Comparison of ENCODE assay signal across 9 cellular contexts in genomic region chr19:3186891-3187661, GRCh38. TPM values are rescaled to one million over a fixed set of nuclear protein-coding genes. Genes with fewer than 3 reads are reported as not detected.
DNase-seq lines count a peak whose midpoint lies in the region; ATAC-seq, FAIRE-seq and TF ChIP-seq lines count a peak whose summit lies in the region.
"Had no signal": no experiment of that assay in that cellular context is flagged by ENCODE, and none has a peak within 500 bp of the region (broad histone marks: within the 10 kb centered on the region; RNA-seq: fewer than 3 reads in every experiment).

No MANE protein-coding gene starts in this region.

- H3K27me3 ChIP-seq in suprapubic skin: no peaks in the 10 kb centered on the region

- no peaks in the 10 kb centered on the region for H3K9me3 Mint-ChIP-seq in activated CD4-positive, alpha-beta T cell treated with anti-CD3 and anti-CD28 coated beads, Interleukin-2, amount 10 ng/mL, durations not matched to agents 7 days and 5 days
- H3K9me3 Mint-ChIP-seq in activated naive CD8-positive, alpha-beta T cell treated with anti-CD3 and anti-CD28 coated beads for 36 hours: no peaks in the 10 kb centered on the region

- no peak for ATAC-seq in GM21447 (IDR thresholded peaks at IDR 0.05; ENCODE audit: unreplicated experiment)

- no peak for FAIRE-seq in kidney (lab: Jason Lieb, UNC)

- no peaks in the 10 kb centered on the region for H3K27me3 Mint-ChIP-seq in activated CD4-positive, alpha-beta T cell treated with anti-CD3 and anti-CD28 coated beads, Interleukin-2, amount 10 ng/mL, durations not matched to agents 7 days and 5 days
- no peaks in the 10 kb centered on the region for H3K27me3 Mint-ChIP-seq in activated naive CD8-positive, alpha-beta T cell treated with anti-CD3 and anti-CD28 coated beads for 36 hours

- intact Hi-C loops in kidney (cut with DNase I): no loop called here

- H3K4me3 Mint-ChIP-seq in activated CD4-positive, alpha-beta T cell treated with anti-CD3 and anti-CD28 coated beads, Interleukin-2, amount 10 ng/mL, durations not matched to agents 7 days and 5 days: peak overlapping the region; percentile 88
- H3K4me3 Mint-ChIP-seq in activated naive CD8-positive, alpha-beta T cell treated with anti-CD3 and anti-CD28 coated beads for 36 hours: peak overlapping the region; percentile 89

- 71% methylated on average over 23 of the region's 23 CpGs for WGBS in suprapubic skin

- H3K27ac Mint-ChIP-seq in activated CD4-positive, alpha-beta T cell treated with anti-CD3 and anti-CD28 coated beads, Interleukin-2, amount 10 ng/mL, durations not matched to agents 7 days and 5 days: peak overlapping the region; percentile 89
- H3K27ac Mint-ChIP-seq in activated naive CD8-positive, alpha-beta T cell treated with anti-CD3 and anti-CD28 coated beads for 36 hours: peak overlapping the region; percentile 64

- no peak for TF ChIP-seq EP300 in suprapubic skin (IDR thresholded peaks at IDR 0.05)

- no peak for DNase-seq in activated CD4-positive, alpha-beta T cell treated with anti-CD3 and anti-CD28 coated beads, Interleukin-2, amount 10 ng/mL, durations not matched to agents 7 days and 5 days
- no peak for DNase-seq in activated CD4-positive, alpha-beta T cell treated with anti-CD3 and anti-CD28 coated beads for 48 hours
- no peak for DNase-seq in activated naive CD8-positive, alpha-beta T cell treated with anti-CD3 and anti-CD28 coated beads for 36 hours
- DNase-seq in kidney: peak; percentile 67
- DNase-seq in suprapubic skin (ENCODE audit: low spot score in 2 of 2): no peak
- no peak for DNase-seq in NOMO-1 treated with DMSO at 0.1 percent for 48 hours (lab: John Stamatoyannopoulos, UW; ENCODE audit: unreplicated experiment)
- DNase-seq in amniotic stem cell (lab: John Stamatoyannopoulos, UW): no peak
- DNase-seq: COR-L47 had no signal

- H3K9me3 ChIP-seq in kidney (ENCODE audit: control insufficient read depth in 1 of 2, low read length in 2 of 2) (no peaks in the 10 kb centered on the region), suprapubic skin (no peaks in the 10 kb centered on the region)

- CTCF ChIA-PET in activated CD4-positive, alpha-beta T cell treated with anti-CD3 and anti-CD28 coated beads, Interleukin-2, amount 10 ng/mL, durations not matched to agents 7 days and 5 days (lab: Charles Lee): interaction anchor here (0.6 kb wide), 1 partner anchor 513 kb away, joined by 3 read pairs; no protein-coding TSS in a partner anchor

- peak overlapping the region; percentile 58 to 79 for H3K9ac ChIP-seq in kidney (ENCODE audit: low read length in 2 of 2)

- H3K4me1 ChIP-seq in kidney (ENCODE audit: control insufficient read depth in 1 of 2, insufficient read depth in 1 of 2, low read depth in 1 of 2, low read length in 2 of 2) (peaks cover 0 to 13% of the 10 kb centered on the region in 2 donors), suprapubic skin (peaks cover 33% of the 10 kb centered on the region)

- H3K36me3 ChIP-seq in kidney (ENCODE audit: control insufficient read depth in 1 of 2, insufficient read depth in 2 of 2, low read length in 2 of 2) (no peaks in the 10 kb centered on the region), suprapubic skin (no peaks in the 10 kb centered on the region)

- peaks cover 57% of the 10 kb centered on the region for H3K4me1 Mint-ChIP-seq in activated CD4-positive, alpha-beta T cell treated with anti-CD3 and anti-CD28 coated beads, Interleukin-2, amount 10 ng/mL, durations not matched to agents 7 days and 5 days
- H3K4me1 Mint-ChIP-seq in activated naive CD8-positive, alpha-beta T cell treated with anti-CD3 and anti-CD28 coated beads for 36 hours: peaks cover 49% of the 10 kb centered on the region

- TF ChIP-seq CTCF in kidney (IDR thresholded peaks at IDR 0.05; ENCODE audit: borderline replicate concordance, extremely low read depth, insufficient read depth): no peak
- TF ChIP-seq CTCF in suprapubic skin (IDR thresholded peaks at IDR 0.05): no peak

- H3K4me3 ChIP-seq in kidney (ENCODE audit: low read length in 2 of 2): peak overlapping the region; percentile 73 to 76
- peak overlapping the region; percentile 91 for H3K4me3 ChIP-seq in suprapubic skin

- POLR2A ChIA-PET in activated CD4-positive, alpha-beta T cell treated with anti-CD3 and anti-CD28 coated beads, Interleukin-2, amount 10 ng/mL, durations not matched to agents 7 days and 5 days (lab: Charles Lee): interaction anchor here (0.6 kb wide), 1 partner anchor 1380 kb away, joined by 3 read pairs; no protein-coding TSS in a partner anchor

- H3K27ac ChIP-seq in kidney (ENCODE audit: low read depth in 2 of 2, low read length in 2 of 2) (no peak overlapping the region), suprapubic skin (no peak overlapping the region)

- TF ChIP-seq POLR2A in suprapubic skin (IDR thresholded peaks at IDR 0.05): no peak

- peaks cover 27% of the 10 kb centered on the region for H3K36me3 Mint-ChIP-seq in activated CD4-positive, alpha-beta T cell treated with anti-CD3 and anti-CD28 coated beads, Interleukin-2, amount 10 ng/mL, durations not matched to agents 7 days and 5 days (ENCODE audit: low read depth)
- H3K36me3 Mint-ChIP-seq in activated naive CD8-positive, alpha-beta T cell treated with anti-CD3 and anti-CD28 coated beads for 36 hours: peaks cover 23% of the 10 kb centered on the region

RNA-seq across cellular contexts. Expression of gene NCLN, which starts 1.3 kb away (rescaled TPM):
- 10 to 100 TPM; 52.1 to 56.0 TPM for total RNA-seq in activated CD4-positive, alpha-beta T cell treated with anti-CD3 and anti-CD28 coated beads, Interleukin-2, amount 10 ng/mL, durations not matched to agents 7 days and 5 days
- total RNA-seq in activated naive CD8-positive, alpha-beta T cell treated with anti-CD3 and anti-CD28 coated beads for 36 hours: 10 to 100 TPM; 86.5 to 91.3 TPM
- 43.3 TPM for total RNA-seq in kidney
- 63.2 TPM for polyA plus RNA-seq in kidney (ENCODE audit: insufficient read depth, low read depth, low replicate concordance)
- 10 to 100 TPM; 31.1 to 66.7 (median 35.0) TPM for total RNA-seq in suprapubic skin

RNA-seq across cellular contexts. Expression of gene S1PR4, which starts 8.5 kb away (rescaled TPM):
- total RNA-seq in activated CD4-positive, alpha-beta T cell treated with anti-CD3 and anti-CD28 coated beads, Interleukin-2, amount 10 ng/mL, durations not matched to agents 7 days and 5 days: 100 to 1,000 TPM; 162 to 209 TPM
- 10 to 100 TPM; 37.5 to 42.7 TPM for total RNA-seq in activated naive CD8-positive, alpha-beta T cell treated with anti-CD3 and anti-CD28 coated beads for 36 hours
- total RNA-seq in kidney (5.1 TPM), suprapubic skin (1 to 10 TPM in 3 of 4 donors, under 1 TPM in 1; 0.42 to 2.5 (median 1.9) TPM)
- polyA plus RNA-seq in kidney (ENCODE audit: insufficient read depth, low read depth, low replicate concordance): 0.67 TPM

RNA-seq across cellular contexts. Expression of gene CELF5, which starts 37.4 kb away (rescaled TPM):
- under 1 TPM; 0.06 to 0.20 TPM for total RNA-seq in activated CD4-positive, alpha-beta T cell treated with anti-CD3 and anti-CD28 coated beads, Interleukin-2, amount 10 ng/mL, durations not matched to agents 7 days and 5 days
- total RNA-seq in activated naive CD8-positive, alpha-beta T cell treated with anti-CD3 and anti-CD28 coated beads for 36 hours: under 1 TPM; 0.16 to 0.29 TPM
- total RNA-seq in kidney (0.38 TPM), suprapubic skin (under 1 TPM in 3 of 4 donors, not detected in 1; 0.17 to 0.87 (median 0.64) TPM)
- 0.15 TPM for polyA plus RNA-seq in kidney (ENCODE audit: insufficient read depth, low read depth, low replicate concordance)

RNA-seq across cellular contexts. Expression of gene GNA15, which starts 51.2 kb away (rescaled TPM):
- 10 to 100 TPM; 22.8 to 23.6 TPM for total RNA-seq in activated CD4-positive, alpha-beta T cell treated with anti-CD3 and anti-CD28 coated beads, Interleukin-2, amount 10 ng/mL, durations not matched to agents 7 days and 5 days
- total RNA-seq in activated naive CD8-positive, alpha-beta T cell treated with anti-CD3 and anti-CD28 coated beads for 36 hours: 1 to 10 TPM; 7.5 to 7.8 TPM
- total RNA-seq in kidney (8.7 TPM), suprapubic skin (100 to 1,000 TPM in 1 of 4 donors, 10 to 100 TPM in 3; 29.9 to 117 (median 85.0) TPM)
- polyA plus RNA-seq in kidney (ENCODE audit: insufficient read depth, low read depth, low replicate concordance): 1.7 TPM
